In genomic region chr20:53887973-53888372, GRCh38 we compare ENCODE assay signal across 28 cellular contexts.
"Had no signal": no experiment of that assay in that cellular context is flagged by ENCODE, and none has a peak within 500 bp of the region (broad histone marks: within the 10 kb centered on the region; RNA-seq: fewer than 3 reads in every experiment).

No MANE protein-coding gene starts in this region.

- H3K27ac ChIP-seq: colonic mucosa, epithelial cell of prostate, esophagus squamous epithelium, heart right ventricle, left lung, lower lobe of right lung, neural progenitor cell, parathyroid adenoma, psoas muscle, sigmoid colon, testis, transverse colon had no signal

- H3K79me2 ChIP-seq: parathyroid adenoma had no signal

- H3K4me1 ChIP-seq: neural progenitor cell, psoas muscle, sigmoid colon, testis had no signal

- H3K9me3 ChIP-seq: colonic mucosa, esophagus squamous epithelium, left lung, lower lobe of right lung, psoas muscle, sigmoid colon, testis, transverse colon had no signal

- H3K9ac ChIP-seq: neural progenitor cell, parathyroid adenoma had no signal

- ATAC-seq: activated T-cell treated with anti-CD3 and anti-CD28 coated beads, Interleukin-2, amount 50 U/mL, for 72 hours; heart right ventricle; left lung; lower lobe of right lung; natural killer cell; psoas muscle; stimulated activated memory B cell treated with anti-CD40 and anti-IgM and Interleukin-4, amounts not matched to agents 10 μg/mL and 1 μg/mL and 100 μg/mL, for 72 hours; T-cell had no signal

- H3K4me3 ChIP-seq: colonic mucosa, esophagus squamous epithelium, heart right ventricle, left lung, lower lobe of right lung, neural progenitor cell, psoas muscle, sigmoid colon, testis, transverse colon had no signal

- H3K27ac Mint-ChIP-seq: activated T-cell treated with anti-CD3 and anti-CD28 coated beads, Interleukin-2, amount 50 U/mL, for 72 hours; natural killer cell; neural progenitor cell; stimulated activated memory B cell treated with anti-CD40 and anti-IgM and Interleukin-4, amounts not matched to agents 10 μg/mL and 1 μg/mL and 100 μg/mL, for 72 hours had no signal

- DNase-seq: activated CD4-positive, alpha-beta T cell treated with anti-CD3 and anti-CD28 coated beads, Interleukin-2, amount 50 U/mL, for 48 hours; activated CD4-positive, CD25-positive, alpha-beta regulatory T cell; activated naive CD4-positive, alpha-beta T cell treated with Interleukin-2 at 50 U/mL for 16 hours; activated T-cell treated with anti-CD3 and anti-CD28 coated beads, Interleukin-2, amount 50 U/mL, for 72 hours; anterior cingulate cortex; cerebellar nuclear complex; colonic mucosa; effector CD8-positive, alpha-beta T cell; esophagus squamous epithelium; foreskin melanocyte; heart right ventricle; kidney glomerular epithelial cell; left lung; lower lobe of right lung; mesendoderm; natural killer cell; occipital lobe; psoas muscle; sigmoid colon; small intestine; stimulated activated CD4-positive, alpha-beta T cell treated with anti-CD3 and anti-CD28 coated beads, Interleukin-4, amount 100 ng/mL, for 24 hours; T-cell; testis; transverse colon had no signal

- H3K27me3 Mint-ChIP-seq: stimulated activated memory B cell treated with anti-CD40 and anti-IgM and Interleukin-4, amounts not matched to agents 10 μg/mL and 1 μg/mL and 100 μg/mL, for 72 hours; T-cell had no signal

- H3K36me3 Mint-ChIP-seq: natural killer cell; neural progenitor cell; stimulated activated memory B cell treated with anti-CD40 and anti-IgM and Interleukin-4, amounts not matched to agents 10 μg/mL and 1 μg/mL and 100 μg/mL, for 72 hours; T-cell had no signal

- H3K27me3 ChIP-seq: colonic mucosa, esophagus squamous epithelium, heart right ventricle, left lung, neural progenitor cell, sigmoid colon, testis, transverse colon had no signal

- H3K4me2 ChIP-seq: neural progenitor cell had no signal

- H3K9me3 Mint-ChIP-seq: activated T-cell treated with anti-CD3 and anti-CD28 coated beads, Interleukin-2, amount 50 U/mL, for 72 hours; natural killer cell; stimulated activated memory B cell treated with anti-CD40 and anti-IgM and Interleukin-4, amounts not matched to agents 10 μg/mL and 1 μg/mL and 100 μg/mL, for 72 hours; T-cell had no signal

- H3K36me3 ChIP-seq: colonic mucosa, esophagus squamous epithelium, heart right ventricle, left lung, lower lobe of right lung, neural progenitor cell, sigmoid colon, transverse colon had no signal

- H2AFZ ChIP-seq: neural progenitor cell had no signal

- H3K4me3 Mint-ChIP-seq: activated T-cell treated with anti-CD3 and anti-CD28 coated beads, Interleukin-2, amount 50 U/mL, for 72 hours; natural killer cell; neural progenitor cell; stimulated activated memory B cell treated with anti-CD40 and anti-IgM and Interleukin-4, amounts not matched to agents 10 μg/mL and 1 μg/mL and 100 μg/mL, for 72 hours; T-cell had no signal
